ENCODE assay signal across 18 cellular contexts in the genomic region with DNA sequence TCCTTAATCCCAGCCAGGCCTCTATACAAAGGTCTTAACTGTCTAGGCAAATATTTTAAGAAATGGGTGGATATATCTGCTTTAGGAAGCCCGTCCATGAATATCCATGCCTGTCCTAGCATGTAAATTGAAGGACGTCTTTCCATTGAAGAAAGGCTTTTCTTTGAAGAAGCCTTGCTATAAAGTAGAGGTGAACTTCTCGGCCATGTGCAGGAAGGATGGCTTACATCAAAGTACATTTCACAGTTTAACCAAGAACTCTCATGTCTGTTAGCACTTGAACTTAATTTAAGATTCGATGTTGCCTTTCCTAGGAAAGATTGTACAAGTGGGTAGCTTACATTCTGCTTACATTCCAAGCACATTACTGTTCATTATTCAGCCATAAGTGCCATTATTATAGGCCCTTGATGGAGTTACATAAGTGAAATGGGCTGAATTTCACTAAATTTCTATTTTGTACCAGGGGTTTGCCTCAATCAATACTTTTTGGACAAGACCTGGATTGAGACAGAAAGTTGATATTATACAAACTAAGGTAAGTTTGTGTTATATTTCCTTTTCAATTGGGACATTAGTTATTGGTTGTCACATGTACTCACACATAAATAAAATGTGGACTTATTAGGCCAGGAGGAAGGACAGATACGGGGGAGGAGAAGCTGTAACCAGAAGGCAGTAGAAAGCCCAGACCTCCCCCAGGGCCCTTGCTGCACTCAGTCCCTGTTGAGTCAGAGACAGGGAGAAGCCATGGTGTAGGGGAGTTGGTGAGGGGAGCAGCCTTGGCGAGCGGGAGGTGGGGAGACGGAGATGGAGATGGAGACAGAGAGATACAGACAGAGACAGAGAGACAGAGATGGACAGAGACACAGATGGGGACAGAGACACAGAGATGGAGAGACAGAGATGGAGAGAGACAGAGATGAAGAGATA.
DNase-seq lines count a peak whose midpoint lies in the region; ATAC-seq, FAIRE-seq and TF ChIP-seq lines count a peak whose summit lies in the region.
"Had no signal": no experiment of that assay in that cellular context is flagged by ENCODE, and none has a peak within 500 bp of the region (broad histone marks: within the 10 kb centered on the region; RNA-seq: fewer than 3 reads in every experiment).

No MANE protein-coding gene starts in this region.

- TF ChIP-seq CTCF in C4-2B (conservative IDR thresholded peaks at IDR 0.05) (no peak), H1 (IDR thresholded peaks at IDR 0.05; ENCODE audit: control extremely low read depth in 1 of 3, insufficient read depth in 1 of 3, low read depth in 1 of 3, low read length in 3 of 3) (no peak), osteoblast (IDR thresholded peaks at IDR 0.05; ENCODE audit: extremely low read depth, low read depth, low read length) (no peak)

- TF ChIP-seq RAD21 in Ishikawa (IDR thresholded peaks at IDR 0.05; ENCODE audit: low read depth) (no peak), H1 (IDR thresholded peaks at IDR 0.05 in 1 of 2, conservative IDR thresholded peaks at IDR 0.05 in 1 of 2; ENCODE audit: low read depth in 2 of 2, low read length in 2 of 2) (no peak)

- no peak overlapping the region for H4K8ac ChIP-seq in H1 (ENCODE audit: extremely low read depth, insufficient read depth, low read length)

- H3K79me2 ChIP-seq in H1 (ENCODE audit: control insufficient read depth in 1 of 2, insufficient read depth in 2 of 2, low read length in 2 of 2) (no peaks in the 10 kb centered on the region), osteoblast (ENCODE audit: insufficient read depth, low read length) (no peaks in the 10 kb centered on the region)

- no peak overlapping the region for H4K91ac ChIP-seq in H1 (replicated peaks; ENCODE audit: insufficient read length, low read length)

- H2AFZ ChIP-seq in H1 (ENCODE audit: low read length) (no peak overlapping the region), osteoblast (ENCODE audit: low read length) (no peak overlapping the region)
- H2AFZ ChIP-seq: GM23338 had no signal

- H3K27ac ChIP-seq in C4-2B (peak overlapping the region; percentile 53), H1 (ENCODE audit: low read depth, low read length) (no peak overlapping the region), osteoblast (ENCODE audit: low read depth, low read length) (no peak overlapping the region)
- H3K27ac ChIP-seq: ascending aorta, dorsolateral prefrontal cortex, SK-N-MC had no signal

- DNase-seq in H1 (ENCODE audit: low read depth in 1 of 2, low spot score in 2 of 2) (no peak), osteoblast (ENCODE audit: insufficient read length, low spot score, missing footprints) (peak; percentile 82), AG08396 (ENCODE audit: low spot score) (no peak)
- DNase-seq in stimulated activated naive CD4-positive, alpha-beta T cell treated with Interleukin-2 at 50 U/mL for 16 hours (lab: John Stamatoyannopoulos, UW): no peak
- DNase-seq: activated CD8-positive, alpha-beta T cell treated with anti-CD3 and anti-CD28 coated beads, Interleukin-2, amount 10 ng/mL, durations not matched to agents 7 days and 5 days; foreskin fibroblast; MM.1S; NCI-H2227 treated with DMSO at 0.1 percent for 48 hours had no signal

- 87% methylated on average over 8 of the region's 8 CpGs; no CpG with 5 or more reads in 1 of the 2 experiments for WGBS in H1 (ENCODE audit: extremely low coverage in 1 of 2, insufficient coverage in 1 of 2, insufficient read length in 1 of 2, insufficient replicate concordance in 2 of 2, low coverage in 1 of 2, low lambda C conversion rate in 2 of 2, missing lambda C conversion rate in 1 of 2), 2 experiments

- no peak overlapping the region for H2BK5ac ChIP-seq in H1 (ENCODE audit: low read depth, low read length)

- ATAC-seq in esophagus mucosa (no peak), GM21381 (IDR thresholded peaks at IDR 0.05; ENCODE audit: unreplicated experiment) (no peak)
- ATAC-seq: activated CD8-positive, alpha-beta T cell treated with anti-CD3 and anti-CD28 coated beads, Interleukin-2, amount 10 ng/mL, durations not matched to agents 7 days and 5 days; activated T-helper 17 cell treated with anti-CD3 and anti-CD28 coated beads, Interleukin-2, amount 50 U/mL, for 72 hours; stimulated activated effector memory CD8-positive, alpha-beta T cell treated with anti-CD3 and anti-CD28 coated beads, Interleukin-12 subunit alpha, Interleukin-12 subunit beta, amount 100 ng/mL, for 72 hours had no signal

- H3K79me1 ChIP-seq in H1 (ENCODE audit: low read depth, low read length): no peaks in the 10 kb centered on the region

- no peaks in the 10 kb centered on the region; a peak in 1 of 4 replicates for H3K9me3 ChIP-seq in H1 (ENCODE audit: insufficient read depth in 2 of 2, low read depth in 1 of 2, low read length in 1 of 2)
- H3K9me3 ChIP-seq in osteoblast (ENCODE audit: low read depth, low read length): no peaks in the 10 kb centered on the region
- H3K9me3 ChIP-seq: ascending aorta had no signal

- H3K36me3 ChIP-seq in H1 (ENCODE audit: control insufficient read depth in 2 of 4, insufficient read depth in 4 of 4, low read length in 3 of 4): no peaks in the 10 kb centered on the region
- no peaks in the 10 kb centered on the region for H3K36me3 ChIP-seq in osteoblast (ENCODE audit: insufficient read depth, low read length)
- H3K36me3 ChIP-seq: ascending aorta had no signal

- H4K5ac ChIP-seq in H1 (ENCODE audit: insufficient read length, low read depth, low read length): no peak overlapping the region

- H2BK120ac ChIP-seq in H1 (replicated peaks; ENCODE audit: low read depth, low read length): no peak overlapping the region

- no peaks in the 10 kb centered on the region for H3K23me2 ChIP-seq in H1 (ENCODE audit: low read depth, low read length)

- no peak overlapping the region for H3K9ac ChIP-seq in H1 (replicated peaks in 1 of 4; ENCODE audit: extremely low read depth in 1 of 4, low read depth in 3 of 4, low read length in 3 of 4)

- no peak overlapping the region for H3K56ac ChIP-seq in H1 (replicated peaks; ENCODE audit: insufficient read length, low read depth, low read length)

- no peak overlapping the region for H2BK12ac ChIP-seq in H1 (ENCODE audit: low read depth, low read length)

- H4K20me1 ChIP-seq in H1 (replicated peaks in 1 of 2; ENCODE audit: control insufficient read depth in 1 of 2, insufficient read depth in 2 of 2, low read length in 2 of 2) (no peaks in the 10 kb centered on the region), osteoblast (ENCODE audit: insufficient read depth, low read length) (no peaks in the 10 kb centered on the region)

- H2BK20ac ChIP-seq in H1 (ENCODE audit: low read length): no peak overlapping the region

- POLR2A ChIA-PET in H1 (lab: Charles Lee; ENCODE audit: partially characterized antibody): interaction anchor here (1.2 kb wide), 1 partner anchor 8 kb away, joined by 3 read pairs; no protein-coding TSS in a partner anchor

- no peak overlapping the region for H3K14ac ChIP-seq in H1 (ENCODE audit: insufficient read length)

- no peak for TF ChIP-seq POLR2A in H1 (IDR thresholded peaks at IDR 0.05; ENCODE audit: control extremely low read depth in 1 of 2, low read depth in 2 of 2, low read length in 2 of 2)

- no peaks in the 10 kb centered on the region; a peak in 2 of 7 replicates for H3K27me3 ChIP-seq in H1 (replicated peaks in 1 of 4; ENCODE audit: control insufficient read depth in 3 of 4, extremely low read depth in 1 of 4, insufficient read depth in 3 of 4, low read length in 3 of 4)
- H3K27me3 ChIP-seq in osteoblast (ENCODE audit: insufficient read depth, low read length): no peaks in the 10 kb centered on the region
- H3K27me3 ChIP-seq: ascending aorta had no signal

- H3K23ac ChIP-seq in H1 (ENCODE audit: insufficient read length): no peak overlapping the region

- H3K4me2 ChIP-seq in H1 (ENCODE audit: insufficient read depth in 1 of 2, low read depth in 2 of 2, low read length in 2 of 2): no peak overlapping the region
- no peak overlapping the region for H3K4me2 ChIP-seq in osteoblast (ENCODE audit: insufficient read depth, low read length)
- H3K4me2 ChIP-seq: GM23338 had no signal

- H3K18ac ChIP-seq in H1 (ENCODE audit: extremely low read depth, low read length): no peak overlapping the region

- H2AK5ac ChIP-seq in H1 (ENCODE audit: low read depth, low read length): no peak overlapping the region

- peaks cover 0 to 9% (median 0%) of the 10 kb centered on the region in 4 experiments; a peak in 2 of 7 replicates for H3K4me1 ChIP-seq in H1 (replicated peaks in 1 of 4; ENCODE audit: control insufficient read depth in 3 of 4, insufficient read depth in 4 of 4, low read length in 3 of 4)
- H3K4me1 ChIP-seq in osteoblast (ENCODE audit: insufficient read depth, low read length): no peaks in the 10 kb centered on the region
- H3K4me1 ChIP-seq: ascending aorta had no signal

- no peak overlapping the region for H2BK15ac ChIP-seq in H1 (ENCODE audit: low read length)

- no peak for TF ChIP-seq EP300 in Ishikawa (IDR thresholded peaks at IDR 0.05; ENCODE audit: borderline replicate concordance)
- TF ChIP-seq EP300 in H1 (IDR thresholded peaks at IDR 0.05; ENCODE audit: borderline replicate concordance in 1 of 2, low read depth in 2 of 2, low read length in 2 of 2): no peak

- FAIRE-seq in H1 (lab: Jason Lieb, UNC): no peak

- H3K4me3 ChIP-seq in H1 (ENCODE audit: extremely low read depth in 1 of 4, insufficient read depth in 2 of 4, low read depth in 3 of 4, low read length in 4 of 4): no peak overlapping the region
- no peak overlapping the region for H3K4me3 ChIP-seq in osteoblast (ENCODE audit: insufficient read depth, low read length)
- H3K4me3 ChIP-seq: ascending aorta, dorsolateral prefrontal cortex, GM23338, SK-N-MC had no signal

- CTCF ChIA-PET in H1 (lab: Charles Lee; ENCODE audit: partially characterized antibody): no interaction called here

- H3K4ac ChIP-seq in H1 (replicated peaks; ENCODE audit: insufficient read length, low read depth, low read length): peak overlapping the region; percentile 21

TF ChIP-seq in Ishikawa, 13 proteins besides CTCF, POLR2A, EP300 and RAD21:
- TF ChIP-seq EGR1 (IDR thresholded peaks at IDR 0.05) (no peak), TEAD4 (IDR thresholded peaks at IDR 0.05) (peak; percentile 36; the same call in 1 of the 2 replicates)

TF ChIP-seq in H1, 55 proteins besides CTCF, POLR2A, EP300 and RAD21 (continues in another document):
- TF ChIP-seq RNF2 (IDR thresholded peaks at IDR 0.05; ENCODE audit: borderline replicate concordance, low read depth, low read length, missing control alignments, poor library complexity, severe bottlenecking): no peak
- no peak for TF ChIP-seq TBP (IDR thresholded peaks at IDR 0.05; ENCODE audit: low read depth, low read length)
- no peak for TF ChIP-seq ATF3 (IDR thresholded peaks at IDR 0.05; ENCODE audit: insufficient read depth, low read depth, low read length)
- TF ChIP-seq CHD1 (IDR thresholded peaks at IDR 0.05; ENCODE audit: low read depth, low read length): no peak
- no peak for TF ChIP-seq BRCA1 (IDR thresholded peaks at IDR 0.05; ENCODE audit: low read depth, low read length)
- no peak for TF ChIP-seq RFX5 (IDR thresholded peaks at IDR 0.05; ENCODE audit: borderline replicate concordance, low read depth, low read length)
- no peak for TF ChIP-seq SAP30 (IDR thresholded peaks at IDR 0.05; ENCODE audit: insufficient read depth, insufficient replicate concordance, low read length)
